7 cellular contexts compared by ENCODE assay signal in genomic region chr11:65424200-65425104, GRCh38. TPM values are rescaled to one million over a fixed set of nuclear protein-coding genes. Genes with fewer than 3 reads are reported as not detected.
DNase-seq lines count a peak whose midpoint lies in the region; ATAC-seq and TF ChIP-seq lines count a peak whose summit lies in the region.

No MANE protein-coding gene starts in this region.

- H3K4me1 Mint-ChIP-seq in mesothelial cell of epicardium: peaks cover 83% of the 10 kb centered on the region

- H3K27ac Mint-ChIP-seq in mesothelial cell of epicardium: peak overlapping the region; percentile 100

- peak overlapping the region; percentile 100 for H3K9ac ChIP-seq in duodenal mucosa (ENCODE audit: low read depth in 1 of 2, low read length in 2 of 2)

- H3K27me3 Mint-ChIP-seq in mesothelial cell of epicardium (ENCODE audit: low read depth): no peaks in the 10 kb centered on the region

- peaks cover 16 to 43% of the 10 kb centered on the region in 2 donors for H3K36me3 ChIP-seq in duodenal mucosa (ENCODE audit: control insufficient read depth in 1 of 2, insufficient read depth in 2 of 2, low read length in 2 of 2)

- H3K27me3 ChIP-seq in HL-60 (ENCODE audit: insufficient read depth, poor library complexity, severe bottlenecking) (no peaks in the 10 kb centered on the region), duodenal mucosa (ENCODE audit: control insufficient read depth in 1 of 2, insufficient read depth in 2 of 2, low read length in 2 of 2) (no peaks in the 10 kb centered on the region)

- no peaks in the 10 kb centered on the region for H3K9me3 Mint-ChIP-seq in mesothelial cell of epicardium

- peak overlapping the region; percentile 88 for H3K4me3 Mint-ChIP-seq in mesothelial cell of epicardium

- H3K4me1 ChIP-seq in duodenal mucosa (ENCODE audit: control insufficient read depth in 1 of 2, insufficient read depth in 2 of 2, low read length in 2 of 2): peaks cover 49 to 52% of the 10 kb centered on the region in 2 donors

- H3K36me3 Mint-ChIP-seq in mesothelial cell of epicardium: no peaks in the 10 kb centered on the region

- H3K4me3 ChIP-seq in HL-60 (replicated peaks; ENCODE audit: insufficient read depth, low read length) (peak overlapping the region; percentile 64), WI38 (ENCODE audit: low read depth, low read length) (peak overlapping the region; percentile 91), duodenal mucosa (ENCODE audit: low read depth in 1 of 2, low read length in 2 of 2) (peak overlapping the region; percentile 89 to 97)

- no peak for ATAC-seq in GM21526 (IDR thresholded peaks at IDR 0.05; ENCODE audit: low FRiP score, unreplicated experiment)

- H3K9me3 ChIP-seq in duodenal mucosa (ENCODE audit: control insufficient read depth in 1 of 2, low read length in 2 of 2): no peaks in the 10 kb centered on the region

- TF ChIP-seq CTCF in HL-60 (IDR thresholded peaks at IDR 0.05; ENCODE audit: insufficient read depth, low read length) (no peak), WI38 (IDR thresholded peaks at IDR 0.05; ENCODE audit: low read depth, low read length) (no peak), mesothelial cell of epicardium (IDR thresholded peaks at IDR 0.05; ENCODE audit: unreplicated experiment) (no peak)

- DNase-seq in HL-60 (ENCODE audit: low read depth in 1 of 2, low spot score in 1 of 2) (no peak), mesothelial cell of epicardium (ENCODE audit: low spot score in 2 of 2, unreplicated experiment in 2 of 2) (no peak), stromal cell of bone marrow (ENCODE audit: low read depth) (peak; percentile 28), NCI-H146 (lab: John Stamatoyannopoulos, UW) (no peak)

- peak overlapping the region; percentile 100 for H3K27ac ChIP-seq in HL-60 (replicated peaks)
- peak overlapping the region; percentile 100 for H3K27ac ChIP-seq in duodenal mucosa (ENCODE audit: low read depth, low read length)

RNA-seq across cellular contexts. Expression of gene NEAT1, which starts 1.9 kb away (rescaled TPM):
- total RNA-seq in mesothelial cell of epicardium: 236 to 269 TPM (median 246 TPM) in 3 replicates

RNA-seq across cellular contexts. Expression of gene FRMD8, which starts 38.0 kb away (rescaled TPM):
- total RNA-seq in mesothelial cell of epicardium: 23.5 to 26.4 TPM (median 25.0 TPM) in 3 replicates

RNA-seq across cellular contexts. Expression of gene SLC25A45, which starts 42.0 kb away (rescaled TPM):
- 3.9 to 4.7 TPM (median 4.7 TPM) in 3 replicates for total RNA-seq in mesothelial cell of epicardium
